ENCODE assay signal across 8 cellular contexts in genomic region chr1:118151312-118151937, GRCh38.
DNase-seq lines count a peak whose midpoint lies in the region; ATAC-seq and TF ChIP-seq lines count a peak whose summit lies in the region.

No MANE protein-coding gene starts in this region.

- DNase-seq in AG09309 (ENCODE audit: low read depth) (peak; percentile 35), GM13976 (ENCODE audit: low spot score) (no peak), NCI-H82 treated with DMSO at 0.1 percent for 48 hours (lab: John Stamatoyannopoulos, UW; ENCODE audit: unreplicated experiment) (peak; percentile 37), astrocyte of the spinal cord (ENCODE audit: low read depth, low spot score) (peak; percentile 72), inferior parietal cortex (ENCODE audit: extremely low spot score) (peak; percentile 79)
- DNase-seq in stimulated activated CD4-positive, alpha-beta T cell treated with anti-CD3 and anti-CD28 coated beads, Interleukin-4, amount 100 ng/mL, for 1 hour = peak; percentile 12

- H3K4me3 ChIP-seq in AG09309 (ENCODE audit: control insufficient read depth, low read depth, low read length) = no peak overlapping the region
- no peak overlapping the region for H3K4me3 ChIP-seq in astrocyte of the spinal cord (ENCODE audit: low read depth, low read length)

- in situ Hi-C loops in GM13976 (cut with MboI; ENCODE audit: low sequenced_read_pairs, unreplicated experiment) (loop anchor here (25.0 kb wide), 1 partner anchor 861 kb away; no protein-coding TSS in a partner anchor), astrocyte of the spinal cord (cut with HindIII; ENCODE audit: low sequenced_read_pairs) (no loop called here)

- no peak for ATAC-seq in HG02852 (IDR thresholded peaks at IDR 0.05; ENCODE audit: unreplicated experiment)
- no peak for ATAC-seq in HG03196 (IDR thresholded peaks at IDR 0.05; ENCODE audit: unreplicated experiment)

- TF ChIP-seq CTCF in AG09309 (IDR thresholded peaks at IDR 0.05; ENCODE audit: control insufficient read depth, insufficient read depth, low read depth, low read length, missing control alignments) = peak; percentile 68
- peak; percentile 60 for TF ChIP-seq CTCF in GM13976 (IDR thresholded peaks at IDR 0.05; ENCODE audit: borderline replicate concordance, control extremely low read depth, extremely low read depth, insufficient read depth, missing control alignments)
- peak; percentile 79 for TF ChIP-seq CTCF in astrocyte of the spinal cord (IDR thresholded peaks at IDR 0.05; ENCODE audit: low read depth, low read length)
